ENCODE assay signal across 8 cellular contexts in the genomic region with DNA sequence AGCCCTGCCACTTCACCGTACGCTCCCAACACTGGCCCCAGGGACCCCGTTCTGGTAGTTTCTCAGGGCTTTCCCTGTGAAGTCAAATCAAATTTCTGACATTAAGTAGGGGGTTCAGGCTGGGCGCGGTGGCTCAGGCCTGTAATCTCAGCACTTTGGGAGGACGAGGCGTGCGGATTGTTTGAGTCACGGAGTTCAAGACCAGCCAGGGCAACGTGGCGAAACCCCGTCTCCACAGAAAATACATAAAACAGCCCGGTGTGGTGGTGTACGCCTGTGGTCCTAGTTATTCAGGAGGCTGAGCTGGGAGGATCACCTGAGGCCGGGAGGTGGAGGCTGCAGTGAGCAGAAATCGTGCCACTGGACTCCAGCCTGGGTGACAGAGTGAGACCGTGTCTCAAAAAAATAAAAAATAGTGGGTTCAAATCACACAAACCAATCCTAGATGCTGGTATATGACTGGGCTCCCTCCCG. TPM values are rescaled to one million over a fixed set of nuclear protein-coding genes. Genes with fewer than 3 reads are reported as not detected.
A peak's percentile ranks its signal among the peaks of the same experiment; 100 is the strongest.
DNase-seq lines count a peak whose midpoint lies in the region; ATAC-seq and TF ChIP-seq lines count a peak whose summit lies in the region.

No MANE protein-coding gene starts in this region.

- ATAC-seq in aorta (ENCODE audit: low FRiP score) (peak; percentile 9), HG03460 (IDR thresholded peaks at IDR 0.05; ENCODE audit: unreplicated experiment) (no peak)

- 82 to 83% methylated on average over 18 of the region's 18 CpGs for WGBS in ectodermal cell, 2 experiments
- WGBS in aorta, 2 donors = 62 to 72% methylated on average over 18 of the region's 18 CpGs

- TF ChIP-seq EP300 in neural cell (conservative IDR thresholded peaks at IDR 0.05; ENCODE audit: poor library complexity, severe bottlenecking) = no peak

- H3K79me2 ChIP-seq in neural cell (replicated peaks; ENCODE audit: insufficient read depth, low read length) = peaks cover 10% of the 10 kb centered on the region

- peaks cover 4% of the 10 kb centered on the region; the same call in 1 of the 2 replicates for H3K4me1 ChIP-seq in HEK293 (ENCODE audit: control insufficient read depth, insufficient read depth, low read length)
- peaks cover 6% of the 10 kb centered on the region for H3K4me1 ChIP-seq in ectodermal cell (ENCODE audit: control insufficient read depth, insufficient read depth, low read length)
- no peaks in the 10 kb centered on the region for H3K4me1 ChIP-seq in aorta (ENCODE audit: control insufficient read depth in 1 of 2, insufficient read depth in 2 of 2, low read length in 2 of 2)

- H3K9me3 ChIP-seq in HEK293 (ENCODE audit: control insufficient read depth, insufficient read depth, low read depth, low read length) (no peaks in the 10 kb centered on the region), WERI-Rb-1 (ENCODE audit: severe bottlenecking) (peaks cover 23% of the 10 kb centered on the region), ectodermal cell (ENCODE audit: control insufficient read depth, low read length) (no peaks in the 10 kb centered on the region), neural cell (ENCODE audit: low read length) (no peaks in the 10 kb centered on the region), aorta (ENCODE audit: control insufficient read depth, low read length) (no peaks in the 10 kb centered on the region)

- no peak for DNase-seq in WERI-Rb-1
- no peak for DNase-seq in aorta
- no peak for DNase-seq in UCSD-AML1 (lab: John Stamatoyannopoulos, UW; ENCODE audit: unreplicated experiment)
- no peak for DNase-seq in OCI-M2 (lab: John Stamatoyannopoulos, UW; ENCODE audit: unreplicated experiment)

- no peaks in the 10 kb centered on the region for H4K20me1 ChIP-seq in neural cell (ENCODE audit: insufficient read depth)

- no peak overlapping the region for H2AFZ ChIP-seq in neural cell (ENCODE audit: low read depth, low read length)

- peaks cover 0 to 17% of the 10 kb centered on the region in 2 experiments; a peak in 1 of 3 replicates for H3K36me3 ChIP-seq in HEK293 (ENCODE audit: control insufficient read depth in 2 of 2, insufficient read depth in 1 of 2, low read length in 2 of 2)
- peaks cover 24% of the 10 kb centered on the region for H3K36me3 ChIP-seq in WERI-Rb-1
- H3K36me3 ChIP-seq in ectodermal cell (ENCODE audit: control insufficient read depth, insufficient read depth, low read length) = peaks cover 2% of the 10 kb centered on the region
- no peaks in the 10 kb centered on the region for H3K36me3 ChIP-seq in neural cell (ENCODE audit: insufficient read depth, low read length)
- no peaks in the 10 kb centered on the region for H3K36me3 ChIP-seq in aorta (ENCODE audit: control insufficient read depth in 1 of 2, insufficient read depth in 2 of 2, low read length in 1 of 2)

- H3K4me3 ChIP-seq in HEK293 (ENCODE audit: low read depth, low read length) = peak overlapping the region; percentile 82
- peak overlapping the region; percentile 84 for H3K4me3 ChIP-seq in WERI-Rb-1 (ENCODE audit: low read depth, low read length)
- peak overlapping the region; percentile 76 for H3K4me3 ChIP-seq in ectodermal cell (ENCODE audit: insufficient read depth, low read depth, low read length)
- peak overlapping the region; percentile 86 for H3K4me3 ChIP-seq in neural cell (ENCODE audit: low read length)
- H3K4me3 ChIP-seq in aorta (ENCODE audit: low read length in 2 of 2) = peak overlapping the region; percentile 75 to 87

- H3K9ac ChIP-seq in neural cell (ENCODE audit: low read length) = peak overlapping the region; percentile 84

- no peak for TF ChIP-seq RAD21 in neural cell (conservative IDR thresholded peaks at IDR 0.05)

- POLR2A ChIA-PET in HEK293 (lab: Yijun Ruan, JAX) = interaction anchor here (0.6 kb wide), 1 partner anchor 307 kb away, joined by 4 read pairs; no protein-coding TSS in a partner anchor

- H3K27me3 ChIP-seq in WERI-Rb-1 (ENCODE audit: insufficient read depth, low read depth, severe bottlenecking) (no peaks in the 10 kb centered on the region), ectodermal cell (ENCODE audit: control insufficient read depth, insufficient read depth, low read length, poor library complexity, severe bottlenecking) (no peaks in the 10 kb centered on the region), neural cell (ENCODE audit: insufficient read depth, low read depth, low read length) (no peaks in the 10 kb centered on the region), aorta (ENCODE audit: control insufficient read depth in 1 of 2, insufficient read depth in 2 of 2, low read length in 1 of 2) (no peaks in the 10 kb centered on the region)

- peak overlapping the region; percentile 35 for H3K4me2 ChIP-seq in neural cell (ENCODE audit: low read length)

- no peak for TF ChIP-seq CTCF in HEK293 (tag by site-specific recombination; IDR thresholded peaks at IDR 0.05)
- TF ChIP-seq CTCF in WERI-Rb-1 (IDR thresholded peaks at IDR 0.05; ENCODE audit: low read depth, low read length) = no peak
- no peak for TF ChIP-seq CTCF in neural cell (IDR thresholded peaks at IDR 0.05; ENCODE audit: poor library complexity, severe bottlenecking)

- H3K9me2 ChIP-seq in neural cell (ENCODE audit: insufficient read depth, low read length) = no peaks in the 10 kb centered on the region

- intact Hi-C loops in aorta (cut with DNase I) = loop anchor here in 1 of 2 donors (10.0 kb wide), 1 partner anchor 105 kb away; no protein-coding TSS in a partner anchor

- H3K27ac ChIP-seq in HEK293 (ENCODE audit: extremely low read depth, low read depth, low read length) (peak overlapping the region; percentile 69; the same call in 1 of the 2 replicates), WERI-Rb-1 (peak overlapping the region; percentile 92), ectodermal cell (ENCODE audit: insufficient read depth, low read depth, low read length, poor library complexity, severe bottlenecking) (no peak overlapping the region), neural cell (ENCODE audit: low read length) (peak overlapping the region; percentile 76), aorta (ENCODE audit: low read depth in 1 of 2, low read length in 2 of 2) (peak overlapping the region in 1 of 2 donors; percentile 58)

- H3F3A ChIP-seq in neural cell (ENCODE audit: insufficient read depth, low read length, poor library complexity, severe bottlenecking) = no peaks in the 10 kb centered on the region

- CTCF ChIA-PET in HEK293 (lab: Yijun Ruan, JAX) = interaction anchor here (1.0 kb wide), 1 partner anchor 104 kb away, joined by 4 read pairs; no protein-coding TSS in a partner anchor

TF ChIP-seq in HEK293, 187 proteins besides CTCF, POLR2A, EP300 and RAD21 (continues in another document):
- peak; percentile 12; the same call in 1 of the 2 replicates for TF ChIP-seq ZNF623 (tag by site-specific recombination; IDR thresholded peaks at IDR 0.05)
- no peak; the same call in 1 of the 2 replicates for TF ChIP-seq ZNF548 (tag by site-specific recombination; IDR thresholded peaks at IDR 0.05)
- TF ChIP-seq, protein P1, sequence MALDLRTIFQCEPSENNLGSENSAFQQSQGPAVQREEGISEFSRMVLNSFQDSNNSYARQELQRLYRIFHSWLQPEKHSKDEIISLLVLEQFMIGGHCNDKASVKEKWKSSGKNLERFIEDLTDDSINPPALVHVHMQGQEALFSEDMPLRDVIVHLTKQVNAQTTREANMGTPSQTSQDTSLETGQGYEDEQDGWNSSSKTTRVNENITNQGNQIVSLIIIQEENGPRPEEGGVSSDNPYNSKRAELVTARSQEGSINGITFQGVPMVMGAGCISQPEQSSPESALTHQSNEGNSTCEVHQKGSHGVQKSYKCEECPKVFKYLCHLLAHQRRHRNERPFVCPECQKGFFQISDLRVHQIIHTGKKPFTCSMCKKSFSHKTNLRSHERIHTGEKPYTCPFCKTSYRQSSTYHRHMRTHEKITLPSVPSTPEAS (tag by site-specific recombination; IDR thresholded peaks at IDR 0.05) = peak; percentile 64; the same call in 1 of the 2 replicates

RNA-seq across cellular contexts. Expression of gene CYBC1, which starts 0.6 kb away (rescaled TPM):
- 71.0 TPM for polyA plus RNA-seq in ectodermal cell (2013, experiment 1 of 4)
- polyA plus RNA-seq in ectodermal cell (2013, experiment 2 of 4) = 78.3 TPM
- polyA plus RNA-seq in ectodermal cell (2013, experiment 3 of 4) = 53.9 TPM
- polyA plus RNA-seq in ectodermal cell (2013, experiment 4 of 4) = 56.9 TPM
- 66.6 and 101 TPM in 2 replicates for polyA plus RNA-seq in neural cell
- polyA minus RNA-seq in neural cell = 36.2 and 49.9 TPM in 2 replicates
- 100 to 1,000 TPM in 1 of 2 donors, 10 to 100 TPM in 1; 59.9 to 131 TPM for total RNA-seq in aorta
- polyA plus RNA-seq in aorta = 10 to 100 TPM; 26.5 to 65.7 TPM

RNA-seq across cellular contexts. Expression of gene NARF, which starts 8.6 kb away (rescaled TPM):
- 123 TPM for polyA plus RNA-seq in ectodermal cell (2013, experiment 1 of 4)
- polyA plus RNA-seq in ectodermal cell (2013, experiment 2 of 4) = 138 TPM
- polyA plus RNA-seq in ectodermal cell (2013, experiment 3 of 4) = 129 TPM
- 123 TPM for polyA plus RNA-seq in ectodermal cell (2013, experiment 4 of 4)
- 218 and 243 TPM in 2 replicates for polyA plus RNA-seq in neural cell
- polyA minus RNA-seq in neural cell = 134 and 151 TPM in 2 replicates
- 10 to 100 TPM; 45.9 to 76.0 TPM for total RNA-seq in aorta
- 100 to 1,000 TPM in 1 of 2 donors, 10 to 100 TPM in 1; 34.4 to 162 TPM for polyA plus RNA-seq in aorta

RNA-seq across cellular contexts. Expression of gene OGFOD3, which starts 31.5 kb away (rescaled TPM):
- 26.4 TPM for polyA plus RNA-seq in ectodermal cell (2013, experiment 1 of 4)
- polyA plus RNA-seq in ectodermal cell (2013, experiment 2 of 4) = 27.2 TPM
- polyA plus RNA-seq in ectodermal cell (2013, experiment 3 of 4) = 24.3 TPM
- 26.5 TPM for polyA plus RNA-seq in ectodermal cell (2013, experiment 4 of 4)
- 14.3 and 22.6 TPM in 2 replicates for polyA plus RNA-seq in neural cell
- 24.7 and 28.5 TPM in 2 replicates for polyA minus RNA-seq in neural cell
- total RNA-seq in aorta = 10 to 100 TPM; 17.5 to 22.2 TPM
- 10 to 100 TPM; 12.0 to 25.9 TPM for polyA plus RNA-seq in aorta

RNA-seq across cellular contexts. Expression of gene HEXD, which starts 31.8 kb away (rescaled TPM):
- polyA plus RNA-seq in ectodermal cell (2013, experiment 1 of 4) = 27.3 TPM
- 27.9 TPM for polyA plus RNA-seq in ectodermal cell (2013, experiment 2 of 4)
- polyA plus RNA-seq in ectodermal cell (2013, experiment 3 of 4) = 30.4 TPM
- polyA plus RNA-seq in ectodermal cell (2013, experiment 4 of 4) = 34.5 TPM
- polyA plus RNA-seq in neural cell (72.8 and 93.2 TPM in 2 replicates), aorta (100 to 1,000 TPM in 1 of 2 donors, 10 to 100 TPM in 1; 15.7 to 133 TPM)
- polyA minus RNA-seq in neural cell = 27.8 and 29.8 TPM in 2 replicates
- total RNA-seq in aorta = 10 to 100 TPM; 14.8 to 34.7 TPM
